ENCODE assay signal across 8 cellular contexts in the genomic region with DNA sequence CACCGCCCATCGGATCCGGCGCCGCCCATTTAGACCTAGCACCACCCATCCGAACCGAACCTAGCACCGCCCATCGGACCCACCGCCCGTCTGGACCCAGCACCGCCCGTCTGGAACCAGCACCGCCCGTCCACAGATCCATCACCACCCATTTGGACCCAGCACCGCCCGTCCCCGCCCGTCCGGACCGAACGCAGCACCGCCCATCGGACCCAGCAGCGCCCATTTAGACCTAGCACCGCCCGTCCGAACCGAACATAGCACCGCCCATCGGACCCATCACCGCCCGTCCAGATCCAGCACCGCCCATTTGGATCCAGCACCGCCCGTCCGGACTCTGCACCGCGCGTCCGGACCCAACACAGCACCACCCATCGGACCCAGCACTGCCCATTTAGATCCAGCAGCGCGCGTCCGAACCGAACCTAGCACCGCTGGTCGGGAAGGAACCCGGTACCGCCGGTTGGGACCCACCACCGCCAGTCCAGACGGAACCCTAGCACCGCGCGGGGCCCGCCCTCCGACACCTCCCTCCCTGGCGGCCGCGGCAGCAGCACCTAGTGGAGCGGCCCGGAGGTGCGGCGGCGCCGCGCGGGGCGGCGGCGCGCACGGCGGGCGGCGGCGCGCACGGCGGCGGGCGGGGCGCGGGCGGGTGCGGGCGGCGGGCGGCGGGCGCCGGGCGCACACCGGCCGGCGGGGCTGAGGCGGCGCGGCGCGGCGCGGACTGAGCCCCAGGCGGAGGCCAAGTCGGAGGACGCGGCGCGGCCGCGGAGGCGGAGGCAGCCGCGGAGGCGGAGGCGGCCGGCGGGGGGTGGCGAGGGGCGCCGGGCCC. TPM values are rescaled to one million over a fixed set of nuclear protein-coding genes. Genes with fewer than 3 reads are reported as not detected.
DNase-seq lines count a peak whose midpoint lies in the region; ATAC-seq and TF ChIP-seq lines count a peak whose summit lies in the region.

A gene with protein sequence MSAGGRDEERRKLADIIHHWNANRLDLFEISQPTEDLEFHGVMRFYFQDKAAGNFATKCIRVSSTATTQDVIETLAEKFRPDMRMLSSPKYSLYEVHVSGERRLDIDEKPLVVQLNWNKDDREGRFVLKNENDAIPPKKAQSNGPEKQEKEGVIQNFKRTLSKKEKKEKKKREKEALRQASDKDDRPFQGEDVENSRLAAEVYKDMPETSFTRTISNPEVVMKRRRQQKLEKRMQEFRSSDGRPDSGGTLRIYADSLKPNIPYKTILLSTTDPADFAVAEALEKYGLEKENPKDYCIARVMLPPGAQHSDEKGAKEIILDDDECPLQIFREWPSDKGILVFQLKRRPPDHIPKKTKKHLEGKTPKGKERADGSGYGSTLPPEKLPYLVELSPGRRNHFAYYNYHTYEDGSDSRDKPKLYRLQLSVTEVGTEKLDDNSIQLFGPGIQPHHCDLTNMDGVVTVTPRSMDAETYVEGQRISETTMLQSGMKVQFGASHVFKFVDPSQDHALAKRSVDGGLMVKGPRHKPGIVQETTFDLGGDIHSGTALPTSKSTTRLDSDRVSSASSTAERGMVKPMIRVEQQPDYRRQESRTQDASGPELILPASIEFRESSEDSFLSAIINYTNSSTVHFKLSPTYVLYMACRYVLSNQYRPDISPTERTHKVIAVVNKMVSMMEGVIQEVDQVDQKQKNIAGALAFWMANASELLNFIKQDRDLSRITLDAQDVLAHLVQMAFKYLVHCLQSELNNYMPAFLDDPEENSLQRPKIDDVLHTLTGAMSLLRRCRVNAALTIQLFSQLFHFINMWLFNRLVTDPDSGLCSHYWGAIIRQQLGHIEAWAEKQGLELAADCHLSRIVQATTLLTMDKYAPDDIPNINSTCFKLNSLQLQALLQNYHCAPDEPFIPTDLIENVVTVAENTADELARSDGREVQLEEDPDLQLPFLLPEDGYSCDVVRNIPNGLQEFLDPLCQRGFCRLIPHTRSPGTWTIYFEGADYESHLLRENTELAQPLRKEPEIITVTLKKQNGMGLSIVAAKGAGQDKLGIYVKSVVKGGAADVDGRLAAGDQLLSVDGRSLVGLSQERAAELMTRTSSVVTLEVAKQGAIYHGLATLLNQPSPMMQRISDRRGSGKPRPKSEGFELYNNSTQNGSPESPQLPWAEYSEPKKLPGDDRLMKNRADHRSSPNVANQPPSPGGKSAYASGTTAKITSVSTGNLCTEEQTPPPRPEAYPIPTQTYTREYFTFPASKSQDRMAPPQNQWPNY (N-terminal part only) (plus strand): TSS at position 682 of the 832 bp plus-strand sequence. CDS start 222 bp downstream, outside the sequence.

- DNase-seq in ELF-1 (ENCODE audit: low read depth, low spot score) (peak; percentile 59), T-helper 2 cell (peak in 4 of 5 experiments; percentile 37 to 77 (median 50)), ascending aorta (ENCODE audit: low spot score in 2 of 2) (peak in 1 of 2 donors; percentile 85), hepatic stellate cell (ENCODE audit: low spot score) (peak; percentile 80), GDM1 (lab: John Stamatoyannopoulos, UW) (no peak)

- H3K36me3 ChIP-seq in HUES64 (ENCODE audit: insufficient read depth, low read length) (peaks cover 15% of the 10 kb centered on the region), ascending aorta (no peaks in the 10 kb centered on the region), rectal smooth muscle tissue (ENCODE audit: control insufficient read depth, insufficient read depth, low read length) (no peaks in the 10 kb centered on the region)

- H3K9me3 ChIP-seq in HUES64 (ENCODE audit: insufficient read depth, low read depth, low read length) (no peaks in the 10 kb centered on the region), ascending aorta (no peaks in the 10 kb centered on the region)

- peaks cover 27% of the 10 kb centered on the region for H3K4me1 ChIP-seq in HUES64 (ENCODE audit: insufficient read depth, low read length)
- H3K4me1 ChIP-seq in ascending aorta: peaks cover 9 to 12% of the 10 kb centered on the region in 2 donors
- peaks cover 12% of the 10 kb centered on the region for H3K4me1 ChIP-seq in rectal smooth muscle tissue (ENCODE audit: control insufficient read depth, insufficient read depth, low read length)

- H3K27me3 ChIP-seq in HUES64 (ENCODE audit: insufficient read depth, low read length) (no peaks in the 10 kb centered on the region), ascending aorta (no peaks in the 10 kb centered on the region), rectal smooth muscle tissue (ENCODE audit: control insufficient read depth, insufficient read depth, low read length) (no peaks in the 10 kb centered on the region)

- H3K4me3 ChIP-seq in HUES64 (ENCODE audit: low read length) (peak within 1 kb of the TSS; percentile 98), ascending aorta (peak within 1 kb of the TSS; percentile 84 to 97), rectal smooth muscle tissue (ENCODE audit: low read length) (peak within 1 kb of the TSS; percentile 91)

- intact Hi-C loops in ascending aorta (cut with DNase I): loop anchor here (5.0 kb wide), 1 partner anchor 279 kb away; no protein-coding TSS in a partner anchor

- H3K9ac ChIP-seq in HUES64 (ENCODE audit: low read depth, low read length): peak within 1 kb of the TSS; percentile 87
- peak within 1 kb of the TSS; percentile 40 for H3K9ac ChIP-seq in rectal smooth muscle tissue (ENCODE audit: low read length)

- H3K27ac ChIP-seq in HUES64 (ENCODE audit: low read depth, low read length) (peak within 1 kb of the TSS; percentile 83), ascending aorta (peak within 1 kb of the TSS; percentile 57 to 60), rectal smooth muscle tissue (ENCODE audit: low read depth, low read length) (peak within 1 kb of the TSS; percentile 72)

- peak; percentile 76 for ATAC-seq in GM21526 (IDR thresholded peaks at IDR 0.05; ENCODE audit: low FRiP score, unreplicated experiment)

- peak; percentile 31 to 62 (median 36) for TF ChIP-seq CTCF in ascending aorta (IDR thresholded peaks at IDR 0.05)

- WGBS in HUES64: under 1% methylated on average over 123 of the region's 123 CpGs

RNA-seq across cellular contexts. Expression of the gene that starts here (rescaled TPM):
- 82.8 TPM for polyA plus RNA-seq in HUES64 (2013, experiment 1 of 2)
- 90.8 TPM for polyA plus RNA-seq in HUES64 (2013, experiment 2 of 2)
- 102 TPM for total RNA-seq in ascending aorta
